Comparison of ENCODE assay signal across 19 cellular contexts in the genomic region with DNA sequence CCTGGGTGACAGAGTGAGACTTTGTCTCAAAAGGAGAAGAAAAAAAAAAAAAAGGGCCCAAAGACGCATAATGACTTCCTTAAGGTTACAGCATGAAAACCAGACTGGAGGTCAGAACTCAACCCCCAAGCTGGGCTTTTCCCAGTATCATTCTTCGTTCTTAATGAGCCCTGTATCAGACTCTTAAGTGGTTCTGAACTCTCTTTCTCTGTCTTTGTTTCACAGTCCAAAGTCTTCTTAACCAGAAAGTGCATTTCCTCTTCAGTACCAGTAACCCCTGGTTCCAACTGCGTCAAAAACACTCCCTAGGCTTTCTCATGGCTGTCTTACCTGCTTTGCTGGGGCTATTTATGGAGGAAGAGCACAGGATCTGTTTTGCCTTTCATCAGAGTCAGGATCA. TPM values are rescaled to one million over a fixed set of nuclear protein-coding genes. Genes with fewer than 3 reads are reported as not detected.
DNase-seq lines count a peak whose midpoint lies in the region; ATAC-seq, FAIRE-seq and TF ChIP-seq lines count a peak whose summit lies in the region.
"Had no signal": no experiment of that assay in that cellular context is flagged by ENCODE, and none has a peak within 500 bp of the region (broad histone marks: within the 10 kb centered on the region; RNA-seq: fewer than 3 reads in every experiment).

No MANE protein-coding gene starts in this region.

- no peaks in the 10 kb centered on the region for H3K27me3 ChIP-seq in GM12878 (replicated peaks in 1 of 2; ENCODE audit: control insufficient read depth in 2 of 2, insufficient read depth in 2 of 2, low read length in 1 of 2)

- no peak overlapping the region for H3K4me3 Mint-ChIP-seq in progenitor cell of endocrine pancreas (ENCODE audit: low read depth)
- H3K4me3 Mint-ChIP-seq: B cell; CD4-positive, alpha-beta T cell had no signal

- H3K4me1 Mint-ChIP-seq in progenitor cell of endocrine pancreas (ENCODE audit: low read depth), result peaks cover 14% of the 10 kb centered on the region
- H3K4me1 Mint-ChIP-seq: B cell had no signal

- H2AFZ ChIP-seq in GM12878 (ENCODE audit: control insufficient read depth, low read depth, low read length), result peak overlapping the region; percentile 45
- H2AFZ ChIP-seq: GM23248 had no signal

- BruUV-seq in GM12878 (replicated peaks; lab: Mats Ljungman, UMichigan), result no TSS peak

- H3K9me3 Mint-ChIP-seq in progenitor cell of endocrine pancreas (ENCODE audit: low read depth), result no peaks in the 10 kb centered on the region
- H3K9me3 Mint-ChIP-seq: CD4-positive, alpha-beta T cell had no signal

- intact Hi-C loops in GM12878 (cut with micrococcal nuclease; ENCODE audit: unreplicated experiment), result no loop called here

- peak overlapping the region; percentile 25 for H3K27ac Mint-ChIP-seq in progenitor cell of endocrine pancreas
- H3K27ac Mint-ChIP-seq: B cell; CD4-positive, alpha-beta T cell had no signal

- TF ChIP-seq POLR2A in GM12878 (IDR thresholded peaks at IDR 0.05; ENCODE audit: low read depth, low read length), result no peak

- H3K4me3 ChIP-seq in GM12878, result no peak overlapping the region
- H3K4me3 ChIP-seq: GM23248 had no signal

- in situ Hi-C loops in GM12878 (cut with MboI), result no loop called here

- RAD21 ChIA-PET in GM12878 (lab: Charles Lee; ENCODE audit: unreplicated experiment), result interaction anchor here (0.8 to 9.3 kb wide), 18 partner anchors 10 to 196 kb away, joined by 3 to 205 read pairs (median 6); no protein-coding TSS in a partner anchor

- no peak for TF ChIP-seq RAD21 in GM12878 (IDR thresholded peaks at IDR 0.05; ENCODE audit: insufficient read depth, low read depth, low read length)

- SMC1A ChIA-PET in GM12878 (lab: Charles Lee; ENCODE audit: uncharacterized antibody, unreplicated experiment), result interaction anchor here (0.6 to 17.1 kb wide), 20 partner anchors 8 to 364 kb away, joined by 3 to 359 read pairs (median 12); no protein-coding TSS in a partner anchor

- H4K20me1 ChIP-seq in GM12878 (ENCODE audit: control insufficient read depth, insufficient read depth), result no peaks in the 10 kb centered on the region; the same call in 1 of the 2 replicates

- H3K27ac ChIP-seq in GM12878 (ENCODE audit: control insufficient read depth, insufficient read depth), result peak overlapping the region; percentile 30
- H3K27ac ChIP-seq: GM23248 had no signal

- no peak overlapping the region for H3K9ac ChIP-seq in GM12878 (ENCODE audit: control insufficient read depth, insufficient read depth, low read length)
- H3K9ac ChIP-seq: GM23248 had no signal

- WGBS in GM12878 (ENCODE audit: insufficient coverage, insufficient replicate concordance, low lambda C conversion rate, missing lambda C conversion rate), result 17% methylated on average over 3 of the region's 3 CpGs

- TF ChIP-seq CTCF in GM12878 (IDR thresholded peaks at IDR 0.05 in 2 of 3, conservative IDR thresholded peaks at IDR 0.05 in 1 of 3; ENCODE audit: control insufficient read depth in 2 of 3, extremely low read depth in 1 of 3, insufficient read depth in 1 of 3, low read depth in 3 of 3, low read length in 3 of 3) (no peak), progenitor cell of endocrine pancreas (IDR thresholded peaks at IDR 0.05; ENCODE audit: unreplicated experiment) (no peak)

- ATAC-seq in GM12878, result peak; percentile 80
- ATAC-seq: Right ventricle myocardium inferior had no signal

- no peak overlapping the region for H3K4me2 ChIP-seq in GM12878 (ENCODE audit: control insufficient read depth, insufficient read depth)

- H3K79me2 ChIP-seq in GM12878 (ENCODE audit: control insufficient read depth, insufficient read depth, low read length), result no peaks in the 10 kb centered on the region

- DNase-seq in activated CD8-positive, alpha-beta memory T cell treated with anti-CD3 and anti-CD28 coated beads, Interleukin-2, amount 50 U/mL, for 48 hours, result peak; percentile 1
- DNase-seq in activated CD8-positive, alpha-beta memory T cell treated with anti-CD3 and anti-CD28 coated beads for 24 hours, result no peak
- DNase-seq in GM12878 (ENCODE audit: low read depth, low spot score) (no peak), progenitor cell of endocrine pancreas (ENCODE audit: low spot score, unreplicated experiment) (no peak), pons (ENCODE audit: low spot score) (no peak), LoVo (ENCODE audit: low spot score) (no peak), amygdala (lab: John Stamatoyannopoulos, UW) (no peak)
- DNase-seq in effector CD8-positive, alpha-beta T cell (lab: John Stamatoyannopoulos, UW), result no peak
- DNase-seq: 8988T; CD4-positive, alpha-beta T cell; DMS153; GM23248; HCEC 1CT; NCI-H1105; NCI-H2081 treated with DMSO at 0.1 percent for 48 hours; NCI-H510A; NCI-H748 treated with DMSO at 0.1 percent for 48 hours had no signal

- H3K9me3 ChIP-seq in GM12878 (replicated peaks; ENCODE audit: control insufficient read depth, insufficient read depth, low read length), result no peaks in the 10 kb centered on the region; the same call in 2 of the 3 replicates

- POLR2A ChIA-PET in GM12878 (lab: Charles Lee), result interaction anchor here (0.6 to 8.6 kb wide), 5 partner anchors 16 to 38 kb away, joined by 3 to 96 read pairs (median 4); no protein-coding TSS in a partner anchor

- peaks cover 11% of the 10 kb centered on the region for H3K27me3 Mint-ChIP-seq in progenitor cell of endocrine pancreas

- H3K36me3 ChIP-seq in GM12878 (ENCODE audit: control insufficient read depth in 2 of 2, insufficient read depth in 2 of 2, low read length in 1 of 2), result no peaks in the 10 kb centered on the region

- no peaks in the 10 kb centered on the region for H3K36me3 Mint-ChIP-seq in progenitor cell of endocrine pancreas (ENCODE audit: insufficient read depth)

- CTCF ChIA-PET in GM12878 (lab: Yijun Ruan, JAX), result interaction anchor here (0.8 to 10.1 kb wide), 9 partner anchors 11 to 53 kb away, joined by 3 to 148 read pairs (median 7); no protein-coding TSS in a partner anchor

- TF ChIP-seq EP300 in GM12878 (IDR thresholded peaks at IDR 0.05; ENCODE audit: borderline replicate concordance in 1 of 2, control insufficient read depth in 1 of 2, low read depth in 2 of 2, low read length in 2 of 2), result peak in 1 of 2 experiments; percentile 26; a peak in 1 of 4 replicates

- no peak for FAIRE-seq in GM12878 (lab: Jason Lieb, UNC)

- H3K4me1 ChIP-seq in GM12878 (ENCODE audit: control insufficient read depth, insufficient read depth, low read length), result peaks cover 10% of the 10 kb centered on the region

TF ChIP-seq in GM12878, 131 proteins besides CTCF, POLR2A, EP300 and RAD21 (continues in another document):
- TF ChIP-seq ZNF24 (IDR thresholded peaks at IDR 0.05) (0 out of 2 replicates have a peak, but pooled peaks have one; percentile 14), ZNF384 (IDR thresholded peaks at IDR 0.05; ENCODE audit: borderline replicate concordance, low read depth, low read length) (peak; percentile 51; the same call in 1 of the 2 replicates), TCF7 (IDR thresholded peaks at IDR 0.05; ENCODE audit: borderline replicate concordance) (no peak), ATF7 (IDR thresholded peaks at IDR 0.05; ENCODE audit: low read depth) (peak; percentile 68), KLF5 (IDR thresholded peaks at IDR 0.05; ENCODE audit: partially characterized antibody) (no peak), MTA2 (IDR thresholded peaks at IDR 0.05; ENCODE audit: low read depth) (peak; percentile 87), SPI1 (IDR thresholded peaks at IDR 0.05; ENCODE audit: borderline replicate concordance, insufficient read depth, low read depth, low read length) (peak; percentile 36; the same call in 1 of the 2 replicates), RAD51 (IDR thresholded peaks at IDR 0.05) (0 out of 2 replicates have a peak, but pooled peaks have one; percentile 27), MEF2B (IDR thresholded peaks at IDR 0.05; ENCODE audit: partially characterized antibody, poor library complexity, severe bottlenecking) (no peak), IKZF2 (IDR thresholded peaks at IDR 0.05) (peak in 1 of 2 experiments; percentile 71; a peak in 1 of 4 replicates), TAF1 (IDR thresholded peaks at IDR 0.05; ENCODE audit: borderline replicate concordance, low read depth, low read length) (no peak), MXI1 (IDR thresholded peaks at IDR 0.05; ENCODE audit: low read depth, low read length) (no peak), NFYA (IDR thresholded peaks at IDR 0.05; ENCODE audit: borderline replicate concordance, low read depth, low read length) (no peak), RUNX3 (IDR thresholded peaks at IDR 0.05; ENCODE audit: low read length) (peak; percentile 23; the same call in 1 of the 2 replicates)
- TF ChIP-seq, protein P1, sequence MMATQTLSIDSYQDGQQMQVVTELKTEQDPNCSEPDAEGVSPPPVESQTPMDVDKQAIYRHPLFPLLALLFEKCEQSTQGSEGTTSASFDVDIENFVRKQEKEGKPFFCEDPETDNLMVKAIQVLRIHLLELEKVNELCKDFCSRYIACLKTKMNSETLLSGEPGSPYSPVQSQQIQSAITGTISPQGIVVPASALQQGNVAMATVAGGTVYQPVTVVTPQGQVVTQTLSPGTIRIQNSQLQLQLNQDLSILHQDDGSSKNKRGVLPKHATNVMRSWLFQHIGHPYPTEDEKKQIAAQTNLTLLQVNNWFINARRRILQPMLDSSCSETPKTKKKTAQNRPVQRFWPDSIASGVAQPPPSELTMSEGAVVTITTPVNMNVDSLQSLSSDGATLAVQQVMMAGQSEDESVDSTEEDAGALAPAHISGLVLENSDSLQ (IDR thresholded peaks at IDR 0.05), result no peak

RNA-seq across cellular contexts. Expression of a gene that starts 38.4 kb away (rescaled TPM):
- 11.5 and 13.9 TPM in 2 replicates for total RNA-seq in GM12878 (2013; cell fraction: nucleolus; rRNA removed)
- total RNA-seq in GM12878 (2014; rRNA removed) (3.2 TPM in 2 replicates), GM12878 (2014; rRNA removed; fragmentation: Illumina TruSeq; extraction: Trizol) (1.4 and 1.7 TPM in 2 replicates), GM12878 (2021) (6.2 and 7.6 TPM in 2 replicates), progenitor cell of endocrine pancreas (22.5 and 23.9 TPM in 2 replicates)
- polyA plus RNA-seq in GM12878 (2011; ENCODE audit: low read depth), result 1.2 TPM
- polyA plus RNA-seq in GM12878 (2011; rRNA removed) (0.39 and 0.91 TPM in 2 replicates), GM12878 (2014; fragmentation: Illumina TruSeq; extraction: Trizol) (1.6 and 2.4 TPM in 2 replicates), GM12878 (2014; fragmentation: Nextera tagmentation; extraction: Ambion mirVana) (under 1 TPM; 0.56 to 0.69 TPM), GM12878 (2014; rRNA removed) (3.7 and 5.3 TPM in 2 replicates), GM12878 (2016; fragmentation: Nextera tagmentation; extraction: Ambion mirVana) (under 1 TPM; 0.29 to 0.90 TPM)
- polyA plus RNA-seq in GM12878 (2011; cell fraction: cytosol; rRNA removed), result 1.0 and 1.1 TPM in 2 replicates
- polyA plus RNA-seq in GM12878 (2011; cell fraction: nucleus; rRNA removed), result 1.3 TPM in 2 replicates
- 2.2 and 3.2 TPM in 2 replicates for polyA plus RNA-seq in GM12878 (2012)
- polyA minus RNA-seq in GM12878 (2011; rRNA and poly(A)+ RNA removed), result 0.95 and 1.8 TPM in 2 replicates
- 0.73 and 1.3 TPM in 2 replicates for polyA minus RNA-seq in GM12878 (2011; cell fraction: cytosol; rRNA and poly(A)+ RNA removed)
- polyA minus RNA-seq in GM12878 (2011; cell fraction: nucleus; rRNA and poly(A)+ RNA removed), result 0.73 and 2.0 TPM in 2 replicates
